In the genomic region with DNA sequence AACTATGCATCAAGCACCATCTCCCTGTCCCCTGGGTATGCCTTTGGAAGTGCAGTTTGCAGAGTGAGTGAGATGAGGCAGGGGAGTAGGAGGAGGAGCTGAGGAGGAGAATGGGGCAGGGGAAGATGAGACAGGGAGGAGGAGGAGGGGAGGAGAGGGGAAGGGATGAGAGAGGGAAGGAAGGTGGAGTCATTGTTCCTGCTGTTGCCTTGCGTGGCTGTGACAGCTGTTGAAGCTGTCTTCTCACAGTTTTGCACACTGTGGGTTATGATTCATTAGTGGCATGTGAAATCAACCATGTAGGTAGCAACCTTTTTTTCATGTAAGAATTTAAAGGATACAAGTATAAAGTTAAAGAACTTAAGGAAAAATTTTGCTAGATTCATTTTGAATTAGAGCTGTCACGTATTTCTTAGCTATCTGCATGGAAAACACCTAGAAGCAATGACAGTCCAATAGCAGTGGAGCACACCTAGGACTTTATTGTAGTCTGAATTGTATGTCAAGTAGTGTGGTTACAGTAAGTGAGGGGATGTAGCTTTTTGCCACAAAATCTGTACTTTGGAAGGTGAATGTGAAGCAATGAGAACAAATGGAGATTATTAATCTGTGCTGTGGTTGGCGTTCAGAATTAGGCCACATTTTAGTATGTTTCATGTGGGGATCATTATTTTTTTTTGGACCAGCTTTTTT, we compare ENCODE assay signal across 8 cellular contexts. TPM values are rescaled to one million over a fixed set of nuclear protein-coding genes. Genes with fewer than 3 reads are reported as not detected.
DNase-seq lines count a peak whose midpoint lies in the region; ATAC-seq, FAIRE-seq and TF ChIP-seq lines count a peak whose summit lies in the region.

No MANE protein-coding gene starts in this region.

- H3K4me1 Mint-ChIP-seq in HFFc6 (ENCODE audit: low read depth), result peaks cover 29% of the 10 kb centered on the region

- no peak for TF ChIP-seq CTCF in HFFc6 (IDR thresholded peaks at IDR 0.05)

- H3K27ac Mint-ChIP-seq in HFFc6, result peak overlapping the region; percentile 51; the same call in 1 of the 2 replicates

- DNase-seq in HFFc6, result peak; percentile 38
- peak; percentile 71 for DNase-seq in RCC 7860 (ENCODE audit: low spot score)
- peak; percentile 18 for DNase-seq in hepatic stellate cell (ENCODE audit: low spot score)
- no peak for DNase-seq in NCI-H2196 (lab: John Stamatoyannopoulos, UW; ENCODE audit: unreplicated experiment)
- no peak for DNase-seq in NCI-H2029 (lab: John Stamatoyannopoulos, UW)
- DNase-seq in posterior cingulate gyrus, result no peak

- intact Hi-C loops in posterior cingulate gyrus (cut with DNase I), result no loop called here

- no peaks in the 10 kb centered on the region for H3K27me3 Mint-ChIP-seq in HFFc6 (ENCODE audit: insufficient read depth)

- H3K9me3 Mint-ChIP-seq in HFFc6, result no peaks in the 10 kb centered on the region

- ATAC-seq in GM18502 (IDR thresholded peaks at IDR 0.05; ENCODE audit: poor library complexity, unreplicated experiment), result peak; percentile 67
- no peak for ATAC-seq in HG02970 (IDR thresholded peaks at IDR 0.05; ENCODE audit: low FRiP score, unreplicated experiment)

- H3K36me3 Mint-ChIP-seq in HFFc6 (ENCODE audit: low read depth), result peaks cover 16% of the 10 kb centered on the region

- peak; percentile 93 for FAIRE-seq in RCC 7860 (lab: Jason Lieb, UNC)

- H3K4me3 Mint-ChIP-seq in HFFc6, result no peak overlapping the region

RNA-seq across cellular contexts. Expression of a gene that starts 21.7 kb away (rescaled TPM):
- total RNA-seq in HFFc6 (2021; fragmentation: NEBNext Ultra II Directional; extraction: Animal tissue kit (Norgen Biotek cat#: 25700)), result 10 to 100 TPM; 50.3 to 57.4 (median 52.7) TPM

RNA-seq across cellular contexts. Expression of a gene that starts 42.9 kb away (rescaled TPM):
- not detected for total RNA-seq in HFFc6 (2021; fragmentation: NEBNext Ultra II Directional; extraction: Animal tissue kit (Norgen Biotek cat#: 25700))

Comparison
In these comparisons a context has a peak if more than half of its experiments do, and no peak if none do; other contexts are left out.
1. DNase-seq: peak in HFFc6 (single experiment), RCC 7860 (single experiment) and hepatic stellate cell (single experiment); none in NCI-H2196 (single experiment), NCI-H2029 (single experiment) and posterior cingulate gyrus (0 of 10).